In the genomic region with DNA sequence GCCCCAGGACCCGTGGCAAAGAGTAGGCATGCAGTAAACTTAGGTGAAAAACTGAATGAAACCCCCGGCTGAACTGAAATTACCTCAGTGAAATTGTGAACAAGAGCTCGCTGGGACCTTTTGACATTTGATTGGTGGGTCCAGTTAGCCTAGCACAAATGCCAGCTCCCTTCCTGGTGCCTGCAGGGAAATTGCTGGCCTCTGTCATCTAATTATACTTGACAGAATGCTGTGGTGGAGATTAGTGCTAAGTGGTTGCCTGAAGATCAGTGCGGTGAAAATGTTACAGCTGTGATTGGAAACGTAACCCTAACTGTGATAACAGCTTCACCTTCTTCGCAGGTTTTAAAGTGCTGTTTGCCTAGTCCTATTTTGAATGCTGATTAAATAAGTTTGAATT, we compare ENCODE assay signal across 23 cellular contexts. TPM values are rescaled to one million over a fixed set of nuclear protein-coding genes. Genes with fewer than 3 reads are reported as not detected.
DNase-seq lines count a peak whose midpoint lies in the region; ATAC-seq and TF ChIP-seq lines count a peak whose summit lies in the region.
"Had no signal": no experiment of that assay in that cellular context is flagged by ENCODE, and none has a peak within 500 bp of the region (broad histone marks: within the 10 kb centered on the region; RNA-seq: fewer than 3 reads in every experiment).

No MANE protein-coding gene starts in this region.

- DNase-seq in D341Med (ENCODE audit: low spot score) (peak; percentile 63), NCI-H2171 treated with DMSO at 0.1 percent for 48 hours (lab: John Stamatoyannopoulos, UW) (peak; percentile 57), adipocyte (ENCODE audit: low read depth) (peak; percentile 59), islet precursor cell (peak; percentile 73), DMS53 (lab: John Stamatoyannopoulos, UW) (no peak), chondrocyte (ENCODE audit: low spot score) (no peak)
- no peak for DNase-seq in activated naive CD4-positive, alpha-beta T cell treated with anti-CD3 and anti-CD28 coated beads for 36 hours
- DNase-seq: activated CD4-positive, CD25-positive, alpha-beta regulatory T cell; activated CD8-positive, alpha-beta T cell treated with anti-CD3 and anti-CD28 coated beads, Interleukin-2, amount 10 ng/mL, durations not matched to agents 7 days and 5 days; activated naive CD4-positive, alpha-beta T cell treated with anti-CD3 and anti-CD28 coated beads, Interleukin-2, amount 10 ng/mL, durations not matched to agents 7 days and 5 days; activated T-cell treated with anti-CD3 and anti-CD28 coated beads, Interleukin-2, amount 50 U/mL, for 24 hours; aorta; cerebellar nuclear complex; DMS79 treated with DMSO at 0.1 percent for 48 hours; H9; kidney; NCI-H187 treated with DMSO at 0.1 percent for 48 hours; NCI-H526 treated with DMSO at 0.1 percent for 48 hours; PC-3; SJCRH30; testis had no signal

- H3K4me1 Mint-ChIP-seq in chondrocyte (ENCODE audit: low read depth), result peaks cover 32% of the 10 kb centered on the region
- peaks cover 2% of the 10 kb centered on the region for H3K4me1 Mint-ChIP-seq in activated naive CD4-positive, alpha-beta T cell treated with anti-CD3 and anti-CD28 coated beads for 36 hours (ENCODE audit: low read depth)

- H3K27ac Mint-ChIP-seq in chondrocyte (ENCODE audit: unreplicated experiment), result no peak overlapping the region
- H3K27ac Mint-ChIP-seq in activated naive CD4-positive, alpha-beta T cell treated with anti-CD3 and anti-CD28 coated beads for 36 hours, result no peak overlapping the region
- H3K27ac Mint-ChIP-seq: activated CD8-positive, alpha-beta T cell treated with anti-CD3 and anti-CD28 coated beads, Interleukin-2, amount 10 ng/mL, durations not matched to agents 7 days and 5 days; H9; T-helper 2 cell treated with Interferon-gamma antibody and Interleukin-4, amounts not matched to agents 5 μg/mL and 100 μg/mL, for 36 hours had no signal

- H3K9me3 Mint-ChIP-seq in chondrocyte (ENCODE audit: low read depth), result no peaks in the 10 kb centered on the region
- H3K9me3 Mint-ChIP-seq in activated naive CD4-positive, alpha-beta T cell treated with anti-CD3 and anti-CD28 coated beads for 36 hours, result no peaks in the 10 kb centered on the region
- H3K9me3 Mint-ChIP-seq: activated naive CD4-positive, alpha-beta T cell treated with anti-CD3 and anti-CD28 coated beads, Interleukin-2, amount 10 ng/mL, durations not matched to agents 7 days and 5 days; activated T-cell treated with anti-CD3 and anti-CD28 coated beads, Interleukin-2, amount 50 U/mL, for 24 hours; H9; T-helper 2 cell treated with Interferon-gamma antibody and Interleukin-4, amounts not matched to agents 5 μg/mL and 100 μg/mL, for 36 hours had no signal

- H3K4me3 ChIP-seq in adipocyte (ENCODE audit: low read length), result no peak overlapping the region
- H3K4me3 ChIP-seq: SJCRH30, testis had no signal

- no peak for ATAC-seq in HG02588 (IDR thresholded peaks at IDR 0.05; ENCODE audit: unreplicated experiment)
- ATAC-seq: activated CD8-positive, alpha-beta T cell treated with anti-CD3 and anti-CD28 coated beads, Interleukin-2, amount 10 ng/mL, durations not matched to agents 7 days and 5 days; PC-3 had no signal

- no peaks in the 10 kb centered on the region for H3K9me3 ChIP-seq in adipocyte (ENCODE audit: control insufficient read depth, low read length)
- H3K9me3 ChIP-seq: SJCRH30, testis had no signal

- no peaks in the 10 kb centered on the region for H3K27me3 ChIP-seq in adipocyte (replicated peaks; ENCODE audit: control insufficient read depth, insufficient read depth, low read length)
- H3K27me3 ChIP-seq: SJCRH30, testis had no signal

- no peak overlapping the region for H3K9ac ChIP-seq in adipocyte (ENCODE audit: low read length)

- H3K4me1 ChIP-seq in adipocyte (ENCODE audit: control insufficient read depth, insufficient read depth, low read length), result peaks cover 16% of the 10 kb centered on the region
- H3K4me1 ChIP-seq: SJCRH30 had no signal

- no peak overlapping the region for H3K4me3 Mint-ChIP-seq in chondrocyte (ENCODE audit: unreplicated experiment)
- H3K4me3 Mint-ChIP-seq in activated naive CD4-positive, alpha-beta T cell treated with anti-CD3 and anti-CD28 coated beads for 36 hours, result no peak overlapping the region
- H3K4me3 Mint-ChIP-seq: activated CD8-positive, alpha-beta T cell treated with anti-CD3 and anti-CD28 coated beads, Interleukin-2, amount 10 ng/mL, durations not matched to agents 7 days and 5 days; activated naive CD4-positive, alpha-beta T cell treated with anti-CD3 and anti-CD28 coated beads, Interleukin-2, amount 10 ng/mL, durations not matched to agents 7 days and 5 days; activated T-cell treated with anti-CD3 and anti-CD28 coated beads, Interleukin-2, amount 50 U/mL, for 24 hours; H9; T-helper 2 cell treated with Interferon-gamma antibody and Interleukin-4, amounts not matched to agents 5 μg/mL and 100 μg/mL, for 36 hours had no signal

- intact Hi-C loops in activated naive CD4-positive, alpha-beta T cell treated with anti-CD3 and anti-CD28 coated beads for 36 hours (cut with micrococcal nuclease), result no loop called here

- H3K36me3 ChIP-seq in adipocyte (ENCODE audit: control insufficient read depth, insufficient read depth, low read length, severe bottlenecking), result peaks cover 50% of the 10 kb centered on the region

- peaks cover 28% of the 10 kb centered on the region for H3K36me3 Mint-ChIP-seq in chondrocyte (ENCODE audit: low read depth)
- H3K36me3 Mint-ChIP-seq in activated naive CD4-positive, alpha-beta T cell treated with anti-CD3 and anti-CD28 coated beads for 36 hours (ENCODE audit: low read depth), result peaks cover 18% of the 10 kb centered on the region

- CTCF ChIA-PET in activated naive CD4-positive, alpha-beta T cell treated with anti-CD3 and anti-CD28 coated beads for 36 hours (lab: Charles Lee), result no interaction called here

- no peaks in the 10 kb centered on the region for H3K27me3 Mint-ChIP-seq in chondrocyte (ENCODE audit: low read depth)
- no peaks in the 10 kb centered on the region for H3K27me3 Mint-ChIP-seq in activated naive CD4-positive, alpha-beta T cell treated with anti-CD3 and anti-CD28 coated beads for 36 hours (ENCODE audit: low read depth)
- H3K27me3 Mint-ChIP-seq: activated naive CD4-positive, alpha-beta T cell treated with anti-CD3 and anti-CD28 coated beads, Interleukin-2, amount 10 ng/mL, durations not matched to agents 7 days and 5 days; activated T-cell treated with anti-CD3 and anti-CD28 coated beads, Interleukin-2, amount 50 U/mL, for 24 hours had no signal

- TF ChIP-seq CTCF in chondrocyte (IDR thresholded peaks at IDR 0.05), result no peak

RNA-seq across cellular contexts. Expression of a gene that starts 43.0 kb away (rescaled TPM):
- total RNA-seq in chondrocyte, result 240 to 269 TPM (median 256 TPM) in 3 replicates
- total RNA-seq in activated naive CD4-positive, alpha-beta T cell treated with anti-CD3 and anti-CD28 coated beads for 36 hours, result 100 to 1,000 TPM; 165 TPM

Comparison
In these comparisons a context has a peak if more than half of its experiments do, and no peak if none do; other contexts are left out.
1. DNase-seq: peak in D341Med (single experiment), NCI-H2171 treated with DMSO at 0.1 percent for 48 hours (single experiment), adipocyte (single experiment) and islet precursor cell (single experiment); none in DMS53 (single experiment), chondrocyte (single experiment) and activated naive CD4-positive, alpha-beta T cell treated with anti-CD3 and anti-CD28 coated beads for 36 hours (single experiment).